ENCODE assay signal across 19 cellular contexts in the genomic region with DNA sequence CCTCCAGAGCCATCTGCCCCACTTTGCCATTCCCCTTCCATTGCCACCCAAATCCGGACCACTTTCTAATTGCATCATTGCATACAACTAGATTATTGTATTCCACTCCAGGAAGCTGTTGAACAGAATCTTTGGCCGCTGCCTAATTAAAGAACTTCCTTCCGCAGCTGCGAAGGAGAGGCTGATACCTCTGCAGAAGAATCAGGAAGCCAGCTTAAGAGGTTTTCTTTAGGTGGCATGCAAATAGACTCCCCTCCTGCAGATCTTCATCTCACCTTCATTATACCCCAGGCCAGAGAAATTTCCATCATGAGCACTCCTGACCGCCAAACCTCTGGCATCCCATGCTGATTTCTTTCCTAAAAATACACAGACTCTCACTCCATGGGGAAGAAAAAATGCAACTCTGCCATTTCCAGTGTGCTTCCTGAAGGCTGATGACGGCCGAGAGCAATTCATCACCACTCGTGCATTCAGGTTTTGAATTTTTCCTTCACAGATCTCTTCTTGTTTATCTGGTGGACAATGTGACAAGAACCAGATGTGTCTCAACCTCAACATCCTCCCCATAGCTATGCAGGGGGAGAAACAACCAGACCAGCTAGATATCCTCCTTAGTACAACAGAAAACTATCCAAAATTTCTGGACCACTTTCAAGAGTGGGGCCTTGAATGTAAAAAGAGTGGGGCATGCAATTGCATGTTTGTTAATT. TPM values are rescaled to one million over a fixed set of nuclear protein-coding genes. Genes with fewer than 3 reads are reported as not detected.
DNase-seq lines count a peak whose midpoint lies in the region; ATAC-seq, FAIRE-seq and TF ChIP-seq lines count a peak whose summit lies in the region.
"Had no signal": no experiment of that assay in that cellular context is flagged by ENCODE, and none has a peak within 500 bp of the region (broad histone marks: within the 10 kb centered on the region; RNA-seq: fewer than 3 reads in every experiment).

No MANE protein-coding gene starts in this region.

- CTCF ChIA-PET in endothelial cell of umbilical vein (lab: Charles Lee), result interaction anchor here (1.2 to 4.5 kb wide), 2 partner anchors 19 to 313 kb away, joined by 3 to 31 read pairs; partner anchors contain the start of gene ZCCHC4

- peak; percentile 62 for FAIRE-seq in endothelial cell of umbilical vein (lab: Jason Lieb, UNC)
- FAIRE-seq: colon had no signal

- H3K9me3 ChIP-seq in BLaER1 treated with 17β-estradiol and CSF1 and Interleukin-3, amounts not matched to agents 10 nM and 100 nM (replicated peaks in 1 of 11), result peaks cover 0 to 46% (median 37%) of the 10 kb centered on the region in 11 experiments; a peak in 20 of 22 replicates
- no peaks in the 10 kb centered on the region for H3K9me3 ChIP-seq in endothelial cell of umbilical vein (replicated peaks; ENCODE audit: control insufficient read depth, insufficient read depth, low read length)
- H3K9me3 ChIP-seq: tibial artery had no signal

- no peak for TF ChIP-seq POLR2A in endothelial cell of umbilical vein (IDR thresholded peaks at IDR 0.05; ENCODE audit: low read depth, low read length)

- H3K4me1 ChIP-seq in BLaER1 treated with 17β-estradiol and CSF1 and Interleukin-3, amounts not matched to agents 10 nM and 100 nM, result peaks cover 48 to 61% (median 50%) of the 10 kb centered on the region in 10 experiments
- H3K4me1 ChIP-seq in endothelial cell of umbilical vein (ENCODE audit: control insufficient read depth, extremely low read depth, insufficient read depth, low read length), result peaks cover 19% of the 10 kb centered on the region

- peak overlapping the region; percentile 84 for H3K4me3 Mint-ChIP-seq in natural killer cell
- H3K4me3 Mint-ChIP-seq in stimulated activated naive B cell treated with anti-CD40 and anti-IgM and Interleukin-4, amounts not matched to agents 10 μg/mL and 1 μg/mL and 100 μg/mL, for 72 hours, result no peak overlapping the region

- no peak overlapping the region for H2AFZ ChIP-seq in endothelial cell of umbilical vein (ENCODE audit: low read depth, low read length)

- peaks cover 9 to 13% of the 10 kb centered on the region in 2 donors for H3K4me1 Mint-ChIP-seq in natural killer cell
- peaks cover 0 to 7% of the 10 kb centered on the region in 2 donors for H3K4me1 Mint-ChIP-seq in stimulated activated naive B cell treated with anti-CD40 and anti-IgM and Interleukin-4, amounts not matched to agents 10 μg/mL and 1 μg/mL and 100 μg/mL, for 72 hours

- DNase-seq in KBM-7 (peak; percentile 47), endothelial cell of umbilical vein (ENCODE audit: low read depth, low spot score) (no peak), natural killer cell (no peak), ureter (ENCODE audit: low spot score) (no peak)
- DNase-seq in activated CD8-positive, alpha-beta memory T cell treated with anti-CD3 and anti-CD28 coated beads, Interleukin-2, amount 50 U/mL, for 4 hours, result no peak
- no peak for DNase-seq in stimulated activated naive B cell treated with anti-CD40 and anti-IgM and Interleukin-4, amounts not matched to agents 10 μg/mL and 1 μg/mL and 100 μg/mL, for 72 hours
- DNase-seq: activated T-cell treated with anti-CD3 and anti-CD28 coated beads, Interleukin-2, amount 50 U/mL, for 48 hours; amniotic stem cell; DMS 273 treated with DMSO at 0.1 percent for 48 hours; heart right ventricle; NCI-H2081; NCI-H526 treated with DMSO at 0.1 percent for 48 hours; stimulated activated CD4-positive, alpha-beta T cell treated with anti-CD3 and anti-CD28 coated beads, Interleukin-4, amount 100 ng/mL, for 1 hour; T1000; tibial artery had no signal

- peaks cover 0 to 35% (median 30%) of the 10 kb centered on the region in 11 experiments; a peak in 16 of 22 replicates for H3K36me3 ChIP-seq in BLaER1 treated with 17β-estradiol and CSF1 and Interleukin-3, amounts not matched to agents 10 nM and 100 nM
- no peaks in the 10 kb centered on the region for H3K36me3 ChIP-seq in endothelial cell of umbilical vein (ENCODE audit: control insufficient read depth in 2 of 2, extremely low read depth in 1 of 2, insufficient read depth in 2 of 2, low read length in 2 of 2)
- H3K36me3 ChIP-seq: heart right ventricle, tibial artery had no signal

- in situ Hi-C loops in KBM-7 (cut with MboI; ENCODE audit: low pct_unique_long_range_greater_than_20kb, low sequenced_read_pairs), result no loop called here

- BruUV-seq in endothelial cell of umbilical vein (replicated peaks; lab: Mats Ljungman, UMichigan), result no TSS peak

- peaks cover 0 to 6% (median 0%) of the 10 kb centered on the region in 11 experiments; a peak in 1 of 22 replicates for H4K20me1 ChIP-seq in BLaER1 treated with 17β-estradiol and CSF1 and Interleukin-3, amounts not matched to agents 10 nM and 100 nM
- H4K20me1 ChIP-seq in endothelial cell of umbilical vein (replicated peaks; ENCODE audit: control insufficient read depth, extremely low read depth, insufficient read depth, low read length), result no peaks in the 10 kb centered on the region

- intact Hi-C loops in endothelial cell of umbilical vein (cut with micrococcal nuclease) (no loop called here), natural killer cell (cut with micrococcal nuclease) (no loop called here)

- H3K27ac Mint-ChIP-seq in natural killer cell, result peak overlapping the region in 1 of 2 donors; percentile 81
- H3K27ac Mint-ChIP-seq in stimulated activated naive B cell treated with anti-CD40 and anti-IgM and Interleukin-4, amounts not matched to agents 10 μg/mL and 1 μg/mL and 100 μg/mL, for 72 hours, result no peak overlapping the region

- H3K27ac ChIP-seq in BLaER1 treated with 17β-estradiol and CSF1 and Interleukin-3, amounts not matched to agents 10 nM and 100 nM, result peak overlapping the region in 1 of 11 experiments; percentile 2; a peak in 2 of 22 replicates
- no peak overlapping the region for H3K27ac ChIP-seq in endothelial cell of umbilical vein (ENCODE audit: insufficient read depth, low read depth, low read length)
- H3K27ac ChIP-seq: tibial artery had no signal

- dilution Hi-C loops in endothelial cell of umbilical vein (cut with MboI; ENCODE audit: extremely low pct_ligation_motif_present, low sequenced_read_pairs), result no loop called here

- H3K36me3 Mint-ChIP-seq in natural killer cell, result no peaks in the 10 kb centered on the region
- H3K36me3 Mint-ChIP-seq in stimulated activated naive B cell treated with anti-CD40 and anti-IgM and Interleukin-4, amounts not matched to agents 10 μg/mL and 1 μg/mL and 100 μg/mL, for 72 hours, result no peaks in the 10 kb centered on the region

- no peak overlapping the region; a peak in 1 of 22 replicates for H3K9ac ChIP-seq in BLaER1 treated with 17β-estradiol and CSF1 and Interleukin-3, amounts not matched to agents 10 nM and 100 nM
- H3K9ac ChIP-seq in endothelial cell of umbilical vein (replicated peaks; ENCODE audit: extremely low read depth, insufficient read depth, low read length), result no peak overlapping the region

- ATAC-seq in natural killer cell (peak in 1 of 3 donors; percentile 59), GM21447 (IDR thresholded peaks at IDR 0.05; ENCODE audit: unreplicated experiment) (no peak)
- no peak for ATAC-seq in stimulated activated naive B cell treated with anti-CD40 and anti-IgM and Interleukin-4, amounts not matched to agents 10 μg/mL and 1 μg/mL and 100 μg/mL, for 72 hours (replicated peaks)
- ATAC-seq: sciatic nerve had no signal

- no peaks in the 10 kb centered on the region for H3K9me3 Mint-ChIP-seq in natural killer cell
- peaks cover 0 to 3% of the 10 kb centered on the region in 2 donors for H3K9me3 Mint-ChIP-seq in stimulated activated naive B cell treated with anti-CD40 and anti-IgM and Interleukin-4, amounts not matched to agents 10 μg/mL and 1 μg/mL and 100 μg/mL, for 72 hours

- H3K79me2 ChIP-seq in endothelial cell of umbilical vein (ENCODE audit: control insufficient read depth, insufficient read depth, low read length), result no peaks in the 10 kb centered on the region

- no peaks in the 10 kb centered on the region for H3K27me3 ChIP-seq in BLaER1 treated with 17β-estradiol and CSF1 and Interleukin-3, amounts not matched to agents 10 nM and 100 nM
- no peaks in the 10 kb centered on the region for H3K27me3 ChIP-seq in endothelial cell of umbilical vein (ENCODE audit: control insufficient read depth in 2 of 2, insufficient read depth in 2 of 2, low read length in 2 of 2)
- H3K27me3 ChIP-seq: heart right ventricle, tibial artery had no signal

- TF ChIP-seq CTCF in endothelial cell of umbilical vein (IDR thresholded peaks at IDR 0.05; ENCODE audit: extremely low read depth in 1 of 2, insufficient read depth in 1 of 2, low read depth in 1 of 2, low read length in 2 of 2), result no peak
- no peak for TF ChIP-seq CTCF in natural killer cell (IDR thresholded peaks at IDR 0.05)

- H3K4me3 ChIP-seq in BLaER1 treated with 17β-estradiol and CSF1 and Interleukin-3, amounts not matched to agents 10 nM and 100 nM, result peak overlapping the region in 2 of 10 experiments; percentile 4 to 8; a peak in 3 of 20 replicates
- H3K4me3 ChIP-seq in endothelial cell of umbilical vein (replicated peaks in 1 of 3; ENCODE audit: insufficient read depth in 1 of 3, low read depth in 1 of 3, low read length in 3 of 3), result no peak overlapping the region
- H3K4me3 ChIP-seq: heart right ventricle, tibial artery had no signal

- POLR2A ChIA-PET in endothelial cell of umbilical vein (lab: Charles Lee), result no interaction called here

- peak overlapping the region; percentile 68 to 92 (median 80) for H3K4me2 ChIP-seq in BLaER1 treated with 17β-estradiol and CSF1 and Interleukin-3, amounts not matched to agents 10 nM and 100 nM
- H3K4me2 ChIP-seq in endothelial cell of umbilical vein (ENCODE audit: insufficient read depth, low read length), result no peak overlapping the region

- H3K9me1 ChIP-seq in endothelial cell of umbilical vein (replicated peaks; ENCODE audit: control insufficient read depth, extremely low read depth, insufficient read depth, low read length), result no peaks in the 10 kb centered on the region

- H3K27me3 Mint-ChIP-seq in natural killer cell (ENCODE audit: low read depth in 2 of 2), result peaks cover 0 to 3% of the 10 kb centered on the region in 2 donors
- H3K27me3 Mint-ChIP-seq in stimulated activated naive B cell treated with anti-CD40 and anti-IgM and Interleukin-4, amounts not matched to agents 10 μg/mL and 1 μg/mL and 100 μg/mL, for 72 hours, result peaks cover 0 to 4% of the 10 kb centered on the region in 2 donors

TF ChIP-seq in endothelial cell of umbilical vein, 7 proteins besides CTCF, POLR2A, EP300 and RAD21 (continues in another document):
- TF ChIP-seq GATA2 (IDR thresholded peaks at IDR 0.05; ENCODE audit: insufficient read depth, insufficient read length, low read depth, low read length), result no peak
- TF ChIP-seq EZH2 (IDR thresholded peaks at IDR 0.05; ENCODE audit: borderline replicate concordance, low read depth, low read length, severe bottlenecking), result no peak

RNA-seq across cellular contexts. Expression of gene LGI2, which starts 31.2 kb away (rescaled TPM):
- total RNA-seq in endothelial cell of umbilical vein (not detected in 2 replicates), natural killer cell (not detected), ureter (1.5 TPM)
- polyA plus RNA-seq in endothelial cell of umbilical vein, result not detected in 2 replicates
- not detected in 2 replicates for polyA plus RNA-seq in endothelial cell of umbilical vein (2011; cell fraction: cytosol; rRNA removed)
- not detected in 2 replicates for polyA plus RNA-seq in endothelial cell of umbilical vein (2011; cell fraction: nucleus; rRNA removed)
- polyA plus RNA-seq in endothelial cell of umbilical vein (2012), result 0.03 TPM in 2 replicates
- polyA minus RNA-seq in endothelial cell of umbilical vein, result not detected in 2 replicates
- polyA minus RNA-seq in endothelial cell of umbilical vein (2011; cell fraction: cytosol; rRNA and poly(A)+ RNA removed), result not detected
- not detected in 2 replicates for polyA minus RNA-seq in endothelial cell of umbilical vein (2011; cell fraction: nucleus; rRNA and poly(A)+ RNA removed)
